In the genomic region with DNA sequence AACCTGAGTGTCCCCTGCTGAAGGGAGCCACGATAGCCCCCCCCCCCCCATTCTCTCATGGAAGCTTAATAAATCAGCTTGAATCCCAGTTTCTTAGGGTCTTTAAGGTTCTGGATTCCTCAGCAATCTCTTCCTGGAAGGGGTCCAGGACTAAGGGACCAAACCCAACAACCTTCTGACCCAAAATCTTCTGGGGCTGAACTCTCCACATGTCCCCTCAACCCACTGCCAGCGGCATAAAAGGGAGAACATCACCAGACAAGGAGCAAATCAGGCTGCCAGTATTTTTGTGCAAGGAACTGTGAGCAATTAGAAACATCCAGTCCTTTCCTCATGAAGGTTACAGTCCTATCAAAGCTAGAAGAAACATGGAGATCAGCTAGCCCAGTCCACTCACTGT, we compare ENCODE assay signal across 38 cellular contexts. TPM values are rescaled to one million over a fixed set of nuclear protein-coding genes. Genes with fewer than 3 reads are reported as not detected.
"Had no signal": no experiment of that assay in that cellular context is flagged by ENCODE, and none has a peak within 500 bp of the region (broad histone marks: within the 10 kb centered on the region; RNA-seq: fewer than 3 reads in every experiment).

No MANE protein-coding gene starts in this region.

- H3K9me3 Mint-ChIP-seq: activated B cell treated with CpG ODN at 0.5 μM for 24 hours; activated CD4-positive, alpha-beta memory T cell treated with anti-CD3 and anti-CD28 coated beads for 36 hours; activated naive CD4-positive, alpha-beta T cell treated with anti-CD3 and anti-CD28 coated beads for 36 hours; activated naive CD8-positive, alpha-beta T cell treated with anti-CD3 and anti-CD28 coated beads for 36 hours; activated T-cell treated with anti-CD3 and anti-CD28 coated beads, Interleukin-2, amount 50 U/mL, for 4 hours; T-helper 2 cell treated with Interferon-gamma antibody and Interleukin-4, amounts not matched to agents 5 μg/mL and 100 μg/mL, for 36 hours had no signal

- H3K4me3 ChIP-seq: adrenal gland, body of pancreas, breast epithelium had no signal

- H3K27me3 ChIP-seq: body of pancreas, brain microvascular endothelial cell, breast epithelium had no signal

- DNase-seq: activated B cell treated with CpG ODN at 0.5 μM for 24 hours; activated CD4-positive, alpha-beta memory T cell treated with anti-CD3 and anti-CD28 coated beads for 36 hours; activated CD4-positive, alpha-beta T cell treated with anti-CD3 and anti-CD28 coated beads for 4 hours; activated CD4-positive, alpha-beta T cell treated with anti-CD3 and anti-CD28 coated beads, Interleukin-2, amount 50 U/mL, for 1 hour; activated CD4-positive, alpha-beta T cell treated with anti-CD3 and anti-CD28 coated beads, Interleukin-2, amount 50 U/mL, for 4 hours; activated CD4-positive, CD25-positive, alpha-beta regulatory T cell treated with anti-CD3 and anti-CD28 coated beads, Interleukin-2, amount 50 U/mL, for 72 hours; activated CD8-positive, alpha-beta memory T cell treated with anti-CD3 and anti-CD28 coated beads, Interleukin-2, amount 50 U/mL, for 4 hours; activated effector memory CD4-positive, alpha-beta T cell treated with anti-CD3 and anti-CD28 coated beads, Interleukin-2, amount 50 U/mL, for 16 hours; activated gamma-delta T cell treated with Interleukin-2 at 50 U/mL for 16 hours; activated naive CD4-positive, alpha-beta T cell; activated naive CD4-positive, alpha-beta T cell treated with anti-CD3 and anti-CD28 coated beads for 36 hours; activated naive CD4-positive, alpha-beta T cell treated with anti-CD3 and anti-CD28 coated beads, Interleukin-2, amount 50 U/mL, for 16 hours; activated naive CD8-positive, alpha-beta T cell treated with anti-CD3 and anti-CD28 coated beads for 36 hours; activated T-cell treated with anti-CD3 and anti-CD28 coated beads for 4 hours; activated T-cell treated with anti-CD3 and anti-CD28 coated beads, Interleukin-2, amount 50 U/mL, for 1 hour; activated T-cell treated with anti-CD3 and anti-CD28 coated beads, Interleukin-2, amount 50 U/mL, for 4 hours; activated T-cell treated with anti-CD3 and anti-CD28 coated beads, Interleukin-2, amount 50 U/mL, for 72 hours; adrenal gland; amniotic stem cell; aorta; body of pancreas; brain microvascular endothelial cell; central memory CD4-positive, alpha-beta T cell; SW 1271; T-helper 1 cell; T-helper 2 cell; T-helper 9 cell had no signal

- ATAC-seq: activated naive CD4-positive, alpha-beta T cell treated with anti-CD3 and anti-CD28 coated beads, Interleukin-2, amount 50 U/mL, for 72 hours; activated T-cell treated with anti-CD3 and anti-CD28 coated beads, Interleukin-2, amount 50 U/mL, for 4 hours; activated T-cell treated with anti-CD3 and anti-CD28 coated beads, Interleukin-2, amount 50 U/mL, for 72 hours; activated T-helper 17 cell treated with anti-CD3 and anti-CD28 coated beads, Interleukin-2, amount 50 U/mL, for 72 hours; body of pancreas had no signal

- H3K4me1 ChIP-seq: adrenal gland, body of pancreas, breast epithelium had no signal

- H3K27ac ChIP-seq: adrenal gland, body of pancreas, brain microvascular endothelial cell, breast epithelium, VCaP had no signal

- H3K36me3 ChIP-seq: adrenal gland, brain microvascular endothelial cell, breast epithelium had no signal

- H3K4me3 Mint-ChIP-seq: activated B cell treated with CpG ODN at 0.5 μM for 24 hours; activated CD4-positive, alpha-beta memory T cell treated with anti-CD3 and anti-CD28 coated beads for 36 hours; activated CD4-positive, alpha-beta T cell treated with anti-CD3 and anti-CD28 coated beads, Interleukin-2, amount 10 ng/mL, durations not matched to agents 24 days and 14 days; activated naive CD4-positive, alpha-beta T cell treated with anti-CD3 and anti-CD28 coated beads for 36 hours; activated naive CD8-positive, alpha-beta T cell treated with anti-CD3 and anti-CD28 coated beads for 36 hours; activated T-cell treated with anti-CD3 and anti-CD28 coated beads, Interleukin-2, amount 50 U/mL, for 4 hours; activated T-cell treated with anti-CD3 and anti-CD28 coated beads, Interleukin-2, amount 50 U/mL, for 72 hours; activated T-helper 1 cell treated with anti-CD3 and anti-CD28 coated beads, Interleukin-12 subunit alpha, Interleukin-12 subunit beta, Interleukin-2, Interleukin-4 antibody, amounts not matched to agents 30 ng/mL and 10 ng/mL and 1 ng/mL, durations not matched to agents 14 hours and 24 hours and 36 hours; activated T-helper 17 cell treated with anti-CD3 and anti-CD28 coated beads, Interleukin-2, amount 50 U/mL, for 72 hours; T-helper 1 cell treated with Interleukin-12 subunit alpha and Interleukin-12 subunit beta and Interleukin-4 antibody, amounts not matched to agents 30 μg/mL and 1 μg/mL, for 36 hours; T-helper 2 cell treated with Interferon-gamma antibody and Interleukin-4, amounts not matched to agents 5 μg/mL and 100 μg/mL, for 36 hours had no signal

- H3K27ac Mint-ChIP-seq: activated B cell treated with CpG ODN at 0.5 μM for 24 hours; activated CD4-positive, alpha-beta memory T cell treated with anti-CD3 and anti-CD28 coated beads for 36 hours; activated CD4-positive, alpha-beta T cell treated with anti-CD3 and anti-CD28 coated beads, Interleukin-2, amount 10 ng/mL, durations not matched to agents 24 days and 14 days; activated naive CD4-positive, alpha-beta T cell treated with anti-CD3 and anti-CD28 coated beads for 36 hours; activated naive CD4-positive, alpha-beta T cell treated with anti-CD3 and anti-CD28 coated beads, Interleukin-2, amount 50 U/mL, for 72 hours; activated naive CD8-positive, alpha-beta T cell treated with anti-CD3 and anti-CD28 coated beads for 36 hours; activated T-cell treated with anti-CD3 and anti-CD28 coated beads, Interleukin-2, amount 50 U/mL, for 72 hours; activated T-helper 1 cell treated with anti-CD3 and anti-CD28 coated beads, Interleukin-12 subunit alpha, Interleukin-12 subunit beta, Interleukin-2, Interleukin-4 antibody, amounts not matched to agents 30 ng/mL and 10 ng/mL and 1 ng/mL, durations not matched to agents 14 hours and 24 hours and 36 hours; activated T-helper 17 cell treated with anti-CD3 and anti-CD28 coated beads, Interleukin-2, amount 50 U/mL, for 72 hours; T-helper 1 cell treated with Interleukin-12 subunit alpha and Interleukin-12 subunit beta and Interleukin-4 antibody, amounts not matched to agents 30 μg/mL and 1 μg/mL, for 36 hours; T-helper 2 cell treated with Interferon-gamma antibody and Interleukin-4, amounts not matched to agents 5 μg/mL and 100 μg/mL, for 36 hours had no signal

- H3K36me3 Mint-ChIP-seq: activated CD4-positive, alpha-beta memory T cell treated with anti-CD3 and anti-CD28 coated beads for 36 hours; activated naive CD4-positive, alpha-beta T cell treated with anti-CD3 and anti-CD28 coated beads, Interleukin-2, amount 50 U/mL, for 72 hours; activated naive CD8-positive, alpha-beta T cell treated with anti-CD3 and anti-CD28 coated beads for 36 hours had no signal

- H3K9me3 ChIP-seq: adrenal gland, body of pancreas, breast epithelium had no signal

- H3K4me1 Mint-ChIP-seq: activated B cell treated with CpG ODN at 0.5 μM for 24 hours; activated CD4-positive, alpha-beta T cell treated with anti-CD3 and anti-CD28 coated beads, Interleukin-2, amount 10 ng/mL, durations not matched to agents 24 days and 14 days; activated naive CD8-positive, alpha-beta T cell treated with anti-CD3 and anti-CD28 coated beads for 36 hours; activated T-helper 17 cell treated with anti-CD3 and anti-CD28 coated beads, Interleukin-2, amount 50 U/mL, for 72 hours had no signal

RNA-seq across cellular contexts. Expression of a gene that starts 12.7 kb away (rescaled TPM):
- total RNA-seq: activated CD4-positive, alpha-beta T cell treated with anti-CD3 and anti-CD28 coated beads, Interleukin-2, amount 10 ng/mL, durations not matched to agents 24 days and 14 days; activated CD8-positive, alpha-beta memory T cell treated with anti-CD3 and anti-CD28 coated beads for 36 hours; activated naive CD4-positive, alpha-beta T cell treated with anti-CD3 and anti-CD28 coated beads for 36 hours; activated naive CD4-positive, alpha-beta T cell treated with anti-CD3 and anti-CD28 coated beads, Interleukin-2, amount 50 U/mL, for 72 hours; activated naive CD8-positive, alpha-beta T cell treated with anti-CD3 and anti-CD28 coated beads for 36 hours; activated T-cell treated with anti-CD3 and anti-CD28 coated beads, Interleukin-2, amount 50 U/mL, for 4 hours; activated T-helper 1 cell treated with anti-CD3 and anti-CD28 coated beads, Interleukin-12 subunit alpha, Interleukin-12 subunit beta, Interleukin-2, Interleukin-4 antibody, amounts not matched to agents 30 ng/mL and 10 ng/mL and 1 ng/mL, durations not matched to agents 14 hours and 24 hours and 36 hours; activated T-helper 17 cell treated with anti-CD3 and anti-CD28 coated beads, Interleukin-2, amount 50 U/mL, for 72 hours; adrenal gland; aorta; astrocyte; body of pancreas; breast epithelium; cardiac septum had no signal

RNA-seq across cellular contexts. Expression of a gene that starts 29.4 kb away (rescaled TPM):
- total RNA-seq: activated B cell treated with CpG ODN at 0.5 μM for 24 hours; activated CD4-positive, alpha-beta memory T cell treated with anti-CD3 and anti-CD28 coated beads for 36 hours; activated CD4-positive, alpha-beta T cell treated with anti-CD3 and anti-CD28 coated beads, Interleukin-2, amount 10 ng/mL, durations not matched to agents 24 days and 14 days; activated CD8-positive, alpha-beta memory T cell treated with anti-CD3 and anti-CD28 coated beads for 36 hours; activated naive CD4-positive, alpha-beta T cell treated with anti-CD3 and anti-CD28 coated beads for 36 hours; activated naive CD4-positive, alpha-beta T cell treated with anti-CD3 and anti-CD28 coated beads, Interleukin-2, amount 50 U/mL, for 72 hours; activated naive CD8-positive, alpha-beta T cell treated with anti-CD3 and anti-CD28 coated beads for 36 hours; activated T-cell treated with anti-CD3 and anti-CD28 coated beads, Interleukin-2, amount 50 U/mL, for 4 hours; activated T-cell treated with anti-CD3 and anti-CD28 coated beads, Interleukin-2, amount 50 U/mL, for 72 hours; activated T-helper 1 cell treated with anti-CD3 and anti-CD28 coated beads, Interleukin-12 subunit alpha, Interleukin-12 subunit beta, Interleukin-2, Interleukin-4 antibody, amounts not matched to agents 30 ng/mL and 10 ng/mL and 1 ng/mL, durations not matched to agents 14 hours and 24 hours and 36 hours; activated T-helper 17 cell treated with anti-CD3 and anti-CD28 coated beads, Interleukin-2, amount 50 U/mL, for 72 hours; adrenal gland; aorta; body of pancreas; breast epithelium; cardiac septum had no signal

RNA-seq across cellular contexts. Expression of a gene that starts 43.6 kb away (rescaled TPM):
- total RNA-seq: activated B cell treated with CpG ODN at 0.5 μM for 24 hours; activated CD4-positive, alpha-beta memory T cell treated with anti-CD3 and anti-CD28 coated beads for 36 hours; activated CD4-positive, alpha-beta T cell treated with anti-CD3 and anti-CD28 coated beads, Interleukin-2, amount 10 ng/mL, durations not matched to agents 24 days and 14 days; activated CD8-positive, alpha-beta memory T cell treated with anti-CD3 and anti-CD28 coated beads for 36 hours; activated naive CD4-positive, alpha-beta T cell treated with anti-CD3 and anti-CD28 coated beads for 36 hours; activated naive CD4-positive, alpha-beta T cell treated with anti-CD3 and anti-CD28 coated beads, Interleukin-2, amount 50 U/mL, for 72 hours; activated naive CD8-positive, alpha-beta T cell treated with anti-CD3 and anti-CD28 coated beads for 36 hours; activated T-cell treated with anti-CD3 and anti-CD28 coated beads, Interleukin-2, amount 50 U/mL, for 4 hours; activated T-cell treated with anti-CD3 and anti-CD28 coated beads, Interleukin-2, amount 50 U/mL, for 72 hours; activated T-helper 1 cell treated with anti-CD3 and anti-CD28 coated beads, Interleukin-12 subunit alpha, Interleukin-12 subunit beta, Interleukin-2, Interleukin-4 antibody, amounts not matched to agents 30 ng/mL and 10 ng/mL and 1 ng/mL, durations not matched to agents 14 hours and 24 hours and 36 hours; activated T-helper 17 cell treated with anti-CD3 and anti-CD28 coated beads, Interleukin-2, amount 50 U/mL, for 72 hours; adrenal gland; aorta; astrocyte; body of pancreas; breast epithelium; cardiac septum had no signal
